In the genomic region with DNA sequence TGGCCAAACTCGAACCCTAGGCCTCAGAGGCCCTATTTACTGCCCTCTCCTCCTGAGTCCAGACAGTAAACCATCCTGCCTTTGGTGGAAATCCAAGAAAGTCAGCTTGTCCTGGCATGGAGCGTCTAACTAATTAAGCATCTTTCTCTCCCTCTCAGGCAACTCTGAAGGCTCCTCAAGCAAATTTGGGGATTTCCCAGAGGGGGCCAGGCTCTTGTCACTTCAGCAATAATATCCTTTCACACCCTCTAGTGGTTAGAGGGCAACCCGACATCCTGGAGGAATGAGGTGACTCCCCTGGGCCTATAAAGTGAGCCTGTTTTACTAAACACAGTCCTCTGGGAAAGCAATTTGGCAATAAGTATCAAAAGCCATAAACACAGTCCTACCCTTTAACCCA, we compare ENCODE assay signal across 9 cellular contexts.
DNase-seq lines count a peak whose midpoint lies in the region; ATAC-seq and TF ChIP-seq lines count a peak whose summit lies in the region.
"Had no signal": no experiment of that assay in that cellular context is flagged by ENCODE, and none has a peak within 500 bp of the region (broad histone marks: within the 10 kb centered on the region; RNA-seq: fewer than 3 reads in every experiment).

No MANE protein-coding gene starts in this region.

- no peaks in the 10 kb centered on the region for H3K36me3 ChIP-seq in esophagus squamous epithelium
- H3K36me3 ChIP-seq: upper lobe of left lung had no signal

- peak; percentile 100 for ATAC-seq in CD4-positive, alpha-beta T cell (ENCODE audit: poor library complexity)
- ATAC-seq in GM19324 (IDR thresholded peaks at IDR 0.05; ENCODE audit: low FRiP score, unreplicated experiment): peak; percentile 84
- ATAC-seq in HG03280 (IDR thresholded peaks at IDR 0.05; ENCODE audit: unreplicated experiment): peak; percentile 99
- ATAC-seq in stimulated activated effector memory CD8-positive, alpha-beta T cell treated with anti-CD3 and anti-CD28 coated beads, Interleukin-12 subunit alpha, Interleukin-12 subunit beta, amount 100 ng/mL, for 72 hours: peak; percentile 81

- POLR2A ChIA-PET in CD4-positive, alpha-beta T cell (lab: Charles Lee): interaction anchor here (1.3 to 3.9 kb wide), 4 partner anchors 51 to 126 kb away, joined by 6 to 55 read pairs (median 14); partner anchors contain the start of gene NOG

- WGBS in esophagus squamous epithelium, 2 donors: 8 to 17% methylated on average over 2 of the region's 3 CpGs

- no peak overlapping the region for H3K4me3 ChIP-seq in esophagus squamous epithelium
- H3K4me3 ChIP-seq: upper lobe of left lung had no signal

- peak overlapping the region; percentile 31 for H3K27ac ChIP-seq in CD4-positive, alpha-beta T cell (ENCODE audit: low read depth, low read length)
- H3K27ac ChIP-seq in esophagus squamous epithelium: no peak overlapping the region
- H3K27ac ChIP-seq: upper lobe of left lung had no signal

- no peaks in the 10 kb centered on the region for H3K27me3 Mint-ChIP-seq in CD4-positive, alpha-beta T cell

- H3K9me3 Mint-ChIP-seq in CD4-positive, alpha-beta T cell: peaks cover 2% of the 10 kb centered on the region
- H3K9me3 Mint-ChIP-seq in stimulated activated effector memory CD8-positive, alpha-beta T cell treated with anti-CD3 and anti-CD28 coated beads, Interleukin-12 subunit alpha, Interleukin-12 subunit beta, amount 100 ng/mL, for 72 hours: peaks cover 3% of the 10 kb centered on the region

- DNase-seq in CD4-positive, alpha-beta T cell: peak; percentile 45 to 66 (median 49)
- peak; percentile 45 for DNase-seq in RPMI7951 (ENCODE audit: low read depth)
- DNase-seq in activated effector memory CD4-positive, alpha-beta T cell treated with Interleukin-2 at 50 U/mL for 16 hours: peak; percentile 3
- peak; percentile 74 for DNase-seq in kidney tubule cell (ENCODE audit: low spot score)
- no peak for DNase-seq in stimulated activated effector memory CD8-positive, alpha-beta T cell treated with anti-CD3 and anti-CD28 coated beads, Interleukin-12 subunit alpha, Interleukin-12 subunit beta, amount 100 ng/mL, for 72 hours (ENCODE audit: low spot score in 2 of 2)
- DNase-seq in esophagus squamous epithelium (lab: John Stamatoyannopoulos, UW): no peak

- H3K36me3 Mint-ChIP-seq in CD4-positive, alpha-beta T cell (ENCODE audit: low read depth): no peaks in the 10 kb centered on the region
- H3K36me3 Mint-ChIP-seq in stimulated activated effector memory CD8-positive, alpha-beta T cell treated with anti-CD3 and anti-CD28 coated beads, Interleukin-12 subunit alpha, Interleukin-12 subunit beta, amount 100 ng/mL, for 72 hours: no peaks in the 10 kb centered on the region

- peak; percentile 62 for TF ChIP-seq CTCF in CD4-positive, alpha-beta T cell (IDR thresholded peaks at IDR 0.05)
- peak in 3 of 6 experiments; percentile 28 to 44 (median 29) for TF ChIP-seq CTCF in esophagus squamous epithelium (IDR thresholded peaks at IDR 0.05)

- H3K4me3 Mint-ChIP-seq in CD4-positive, alpha-beta T cell: no peak overlapping the region
- H3K4me3 Mint-ChIP-seq in stimulated activated effector memory CD8-positive, alpha-beta T cell treated with anti-CD3 and anti-CD28 coated beads, Interleukin-12 subunit alpha, Interleukin-12 subunit beta, amount 100 ng/mL, for 72 hours: no peak overlapping the region

- CTCF ChIA-PET in CD4-positive, alpha-beta T cell (lab: Charles Lee): interaction anchor here (0.8 to 2.7 kb wide), 4 partner anchors 59 to 126 kb away, joined by 3 to 19 read pairs (median 6); partner anchors contain the start of gene NOG

- peaks cover 7% of the 10 kb centered on the region for H3K4me1 Mint-ChIP-seq in CD4-positive, alpha-beta T cell (ENCODE audit: low read depth)
- no peaks in the 10 kb centered on the region for H3K4me1 Mint-ChIP-seq in stimulated activated effector memory CD8-positive, alpha-beta T cell treated with anti-CD3 and anti-CD28 coated beads, Interleukin-12 subunit alpha, Interleukin-12 subunit beta, amount 100 ng/mL, for 72 hours

- peak overlapping the region; percentile 10 for H3K27ac Mint-ChIP-seq in CD4-positive, alpha-beta T cell
- no peak overlapping the region for H3K27ac Mint-ChIP-seq in stimulated activated effector memory CD8-positive, alpha-beta T cell treated with anti-CD3 and anti-CD28 coated beads, Interleukin-12 subunit alpha, Interleukin-12 subunit beta, amount 100 ng/mL, for 72 hours

- intact Hi-C loops in CD4-positive, alpha-beta T cell (cut with DNase I, micrococcal nuclease): loop anchor here (1.0 to 2.0 kb wide), 6 partner anchors 19 to 127 kb away; no protein-coding TSS in a partner anchor
- intact Hi-C loops in esophagus squamous epithelium (cut with DNase I): no loop called here

- no peaks in the 10 kb centered on the region for H3K9me3 ChIP-seq in CD4-positive, alpha-beta T cell (ENCODE audit: control insufficient read depth, low read length)
- H3K9me3 ChIP-seq in esophagus squamous epithelium: peaks cover 0 to 5% (median 0%) of the 10 kb centered on the region in 3 donors

- H3K4me1 ChIP-seq in esophagus squamous epithelium: no peaks in the 10 kb centered on the region
- H3K4me1 ChIP-seq: upper lobe of left lung had no signal

- H3K27me3 ChIP-seq in CD4-positive, alpha-beta T cell (ENCODE audit: control insufficient read depth, insufficient read depth, low read length): no peaks in the 10 kb centered on the region
- H3K27me3 ChIP-seq in esophagus squamous epithelium: no peaks in the 10 kb centered on the region
- H3K27me3 ChIP-seq: upper lobe of left lung had no signal

- no peak for TF ChIP-seq POLR2A in esophagus squamous epithelium (IDR thresholded peaks at IDR 0.05)

Comparison
In these comparisons a context has a peak if more than half of its experiments do, and no peak if none do; other contexts are left out.
1. DNase-seq: peak in CD4-positive, alpha-beta T cell (10 of 10), RPMI7951 (single experiment), activated effector memory CD4-positive, alpha-beta T cell treated with Interleukin-2 at 50 U/mL for 16 hours (single experiment) and kidney tubule cell (single experiment); none in stimulated activated effector memory CD8-positive, alpha-beta T cell treated with anti-CD3 and anti-CD28 coated beads, Interleukin-12 subunit alpha, Interleukin-12 subunit beta, amount 100 ng/mL, for 72 hours (0 of 2) and esophagus squamous epithelium (single experiment).
2. Peak in every context shown above with its lines, with median percentiles within 50 percentile points of each other: ATAC-seq.